Comparison of ENCODE assay signal across 12 cellular contexts in the genomic region with DNA sequence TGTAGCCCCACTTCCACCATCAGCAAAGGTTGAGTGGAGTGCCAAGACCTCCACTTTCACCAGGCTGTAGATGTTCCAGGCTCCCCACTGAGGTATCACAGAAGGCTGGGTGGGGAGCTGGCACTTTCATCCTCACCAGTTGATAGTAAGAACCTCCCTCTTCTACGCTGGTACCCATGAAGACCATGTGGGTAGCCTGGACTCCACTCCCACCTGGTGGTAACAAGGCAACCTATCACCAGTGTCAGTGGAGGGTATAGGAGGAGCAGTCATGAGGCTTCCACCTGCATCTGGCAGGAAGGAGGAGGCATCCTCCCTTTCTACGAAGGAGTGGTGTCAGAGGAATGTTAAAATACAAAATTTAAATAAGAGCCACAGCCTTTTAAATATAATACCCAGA. TPM values are rescaled to one million over a fixed set of nuclear protein-coding genes. Genes with fewer than 3 reads are reported as not detected.
DNase-seq lines count a peak whose midpoint lies in the region; ATAC-seq and TF ChIP-seq lines count a peak whose summit lies in the region.
"Had no signal": no experiment of that assay in that cellular context is flagged by ENCODE, and none has a peak within 500 bp of the region (broad histone marks: within the 10 kb centered on the region; RNA-seq: fewer than 3 reads in every experiment).

No MANE protein-coding gene starts in this region.

- H3K36me3 Mint-ChIP-seq in endodermal cell (ENCODE audit: low read depth): no peaks in the 10 kb centered on the region

- in situ Hi-C loops in KBM-7 (cut with MboI; ENCODE audit: low pct_unique_long_range_greater_than_20kb, low sequenced_read_pairs): no loop called here

- DNase-seq in DMS53 (lab: John Stamatoyannopoulos, UW) (peak; percentile 71), KBM-7 (peak; percentile 47), endodermal cell (peak; percentile 55), NCI-H1417 treated with DMSO at 0.1 percent for 48 hours (lab: John Stamatoyannopoulos, UW) (no peak), 8988T (no peak), NCI-H146 treated with DMSO at 0.1 percent for 48 hours (lab: John Stamatoyannopoulos, UW; ENCODE audit: unreplicated experiment) (no peak)
- no peak for DNase-seq in stimulated activated CD4-positive, alpha-beta T cell treated with anti-CD3 and anti-CD28 coated beads, Interleukin-4, amount 100 ng/mL, for 4 hours
- DNase-seq: activated gamma-delta T cell had no signal

- no peak overlapping the region for H3K27ac Mint-ChIP-seq in endodermal cell
- H3K27ac Mint-ChIP-seq: nephron had no signal

- H3K27me3 ChIP-seq in endodermal cell (ENCODE audit: control insufficient read depth, insufficient read depth, low read length, poor library complexity, severe bottlenecking): peaks cover 1% of the 10 kb centered on the region
- H3K27me3 ChIP-seq: esophagus muscularis mucosa had no signal

- H3K9ac ChIP-seq in endodermal cell (ENCODE audit: extremely low read depth, low read length, poor library complexity, severe bottlenecking): no peak overlapping the region

- no peaks in the 10 kb centered on the region for H3K9me3 ChIP-seq in endodermal cell (ENCODE audit: control insufficient read depth, low read length)
- H3K9me3 ChIP-seq: esophagus muscularis mucosa had no signal

- H3K4me3 ChIP-seq in endodermal cell (ENCODE audit: low read length): no peak overlapping the region
- H3K4me3 ChIP-seq: esophagus muscularis mucosa had no signal

- WGBS in endodermal cell (ENCODE audit: insufficient coverage in 1 of 2, insufficient read length in 1 of 2), 2 experiments: 100% methylated on average over 2 of the region's 2 CpGs; no CpG with 5 or more reads in 1 of the 2 experiments

- H3K27me3 Mint-ChIP-seq in endodermal cell (ENCODE audit: insufficient read depth): no peaks in the 10 kb centered on the region

- peaks cover 9% of the 10 kb centered on the region for H3K36me3 ChIP-seq in endodermal cell (ENCODE audit: control insufficient read depth, insufficient read depth, low read length)

- no peak overlapping the region for H3K27ac ChIP-seq in endodermal cell (ENCODE audit: low read depth, low read length)
- H3K27ac ChIP-seq: esophagus muscularis mucosa had no signal

- H3K4me1 Mint-ChIP-seq in endodermal cell: peaks cover 8% of the 10 kb centered on the region

- no peak overlapping the region for H3K4me3 Mint-ChIP-seq in endodermal cell

- peak; percentile 65 for TF ChIP-seq CTCF in endodermal cell (conservative IDR thresholded peaks at IDR 0.05)

- H3K4me1 ChIP-seq in endodermal cell (ENCODE audit: control insufficient read depth, insufficient read depth, low read length): no peaks in the 10 kb centered on the region

- no peaks in the 10 kb centered on the region for H3K9me3 Mint-ChIP-seq in endodermal cell
- H3K9me3 Mint-ChIP-seq: nephron had no signal

- peak; percentile 68 for ATAC-seq in GM19324 (IDR thresholded peaks at IDR 0.05; ENCODE audit: low FRiP score, unreplicated experiment)
- ATAC-seq: Panc1 had no signal

RNA-seq across cellular contexts. Expression of a gene that starts 4.4 kb away (rescaled TPM):
- 10 to 100 TPM; 36.2 to 45.8 TPM for total RNA-seq in endodermal cell
- 53.4 TPM for polyA plus RNA-seq in endodermal cell (2013, experiment 1 of 2)
- polyA plus RNA-seq in endodermal cell (2013, experiment 2 of 2): 48.9 TPM

RNA-seq across cellular contexts. Expression of a gene that starts 27.3 kb away (rescaled TPM):
- under 1 TPM in 1 of 2 donors, not detected in 1; 0.13 TPM for total RNA-seq in endodermal cell
- polyA plus RNA-seq in endodermal cell (2013, experiment 1 of 2): 2.1 TPM
- 3.9 TPM for polyA plus RNA-seq in endodermal cell (2013, experiment 2 of 2)

Comparison
In these comparisons a context has a peak if more than half of its experiments do, and no peak if none do; other contexts are left out.
1. DNase-seq: peak in DMS53 (single experiment), KBM-7 (single experiment) and endodermal cell (single experiment); none in stimulated activated CD4-positive, alpha-beta T cell treated with anti-CD3 and anti-CD28 coated beads, Interleukin-4, amount 100 ng/mL, for 4 hours (0 of 2), NCI-H1417 treated with DMSO at 0.1 percent for 48 hours (single experiment), 8988T (single experiment) and NCI-H146 treated with DMSO at 0.1 percent for 48 hours (single experiment).